In the genomic region with DNA sequence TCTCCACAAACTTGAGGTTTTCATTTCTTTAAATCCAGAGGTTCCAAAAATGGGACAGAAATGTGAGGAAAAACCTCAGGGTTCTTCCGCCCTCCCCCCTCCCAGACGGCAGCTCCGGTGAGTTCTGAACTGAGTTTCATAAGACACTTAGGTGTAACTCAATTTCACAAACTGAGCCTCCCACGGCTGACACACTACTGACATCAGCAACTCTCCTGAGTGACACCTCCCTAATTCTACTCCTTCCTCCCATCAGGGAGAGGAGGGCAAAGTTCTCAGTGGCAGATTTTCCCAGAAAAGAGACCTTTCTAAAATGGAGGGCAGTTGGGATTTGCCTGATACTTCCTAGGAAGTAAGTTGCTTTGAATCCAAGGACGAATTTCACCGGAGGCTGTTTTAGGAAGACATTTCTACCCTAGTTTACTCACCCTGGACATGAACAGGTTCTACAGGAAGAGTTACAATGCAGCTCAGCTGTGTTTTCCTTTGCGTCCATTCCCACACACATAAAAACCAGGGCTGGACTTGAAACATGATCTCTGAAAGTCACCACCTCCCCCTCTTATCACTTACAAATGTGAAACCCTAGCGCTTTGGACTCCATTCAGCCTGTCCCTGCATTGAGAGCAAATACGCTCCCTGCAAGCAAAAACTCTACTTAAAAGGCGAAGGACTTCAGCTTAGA, we compare ENCODE assay signal across 7 cellular contexts.
A peak's percentile ranks its signal among the peaks of the same experiment; 100 is the strongest.
DNase-seq lines count a peak whose midpoint lies in the region; ATAC-seq and TF ChIP-seq lines count a peak whose summit lies in the region.

No MANE protein-coding gene starts in this region.

- no peak for TF ChIP-seq POLR2A in vagina (IDR thresholded peaks at IDR 0.05)

- peak overlapping the region; percentile 84 for H3K4me3 Mint-ChIP-seq in activated CD4-positive, alpha-beta T cell treated with anti-CD3 and anti-CD28 coated beads, Interleukin-2, amount 10 ng/mL, durations not matched to agents 7 days and 5 days
- H3K4me3 Mint-ChIP-seq in neural crest cell = no peak overlapping the region

- peaks cover 5% of the 10 kb centered on the region for H3K4me1 ChIP-seq in vagina

- H3K27ac Mint-ChIP-seq in activated CD4-positive, alpha-beta T cell treated with anti-CD3 and anti-CD28 coated beads, Interleukin-2, amount 10 ng/mL, durations not matched to agents 7 days and 5 days = peak overlapping the region; percentile 90
- peak overlapping the region; percentile 19 for H3K27ac Mint-ChIP-seq in neural crest cell (ENCODE audit: unreplicated experiment)

- H3K27me3 Mint-ChIP-seq in activated CD4-positive, alpha-beta T cell treated with anti-CD3 and anti-CD28 coated beads, Interleukin-2, amount 10 ng/mL, durations not matched to agents 7 days and 5 days = no peaks in the 10 kb centered on the region
- no peaks in the 10 kb centered on the region for H3K27me3 Mint-ChIP-seq in neural crest cell (ENCODE audit: low read depth)

- no peaks in the 10 kb centered on the region for H3K9me3 Mint-ChIP-seq in activated CD4-positive, alpha-beta T cell treated with anti-CD3 and anti-CD28 coated beads, Interleukin-2, amount 10 ng/mL, durations not matched to agents 7 days and 5 days
- no peaks in the 10 kb centered on the region for H3K9me3 Mint-ChIP-seq in neural crest cell

- POLR2A ChIA-PET in activated CD4-positive, alpha-beta T cell treated with anti-CD3 and anti-CD28 coated beads, Interleukin-2, amount 10 ng/mL, durations not matched to agents 7 days and 5 days (lab: Charles Lee) = no interaction called here

- CTCF ChIA-PET in activated CD4-positive, alpha-beta T cell treated with anti-CD3 and anti-CD28 coated beads, Interleukin-2, amount 10 ng/mL, durations not matched to agents 7 days and 5 days (lab: Charles Lee) = interaction anchor here (1.0 to 1.9 kb wide), 7 partner anchors 9 to 107 kb away, joined by 4 to 6 read pairs (median 5); no protein-coding TSS in a partner anchor

- no peaks in the 10 kb centered on the region for H3K9me3 ChIP-seq in vagina

- peak overlapping the region; percentile 42 for H3K27ac ChIP-seq in vagina

- no peaks in the 10 kb centered on the region for H3K27me3 ChIP-seq in vagina

- peaks cover 66% of the 10 kb centered on the region for H3K4me1 Mint-ChIP-seq in activated CD4-positive, alpha-beta T cell treated with anti-CD3 and anti-CD28 coated beads, Interleukin-2, amount 10 ng/mL, durations not matched to agents 7 days and 5 days
- H3K4me1 Mint-ChIP-seq in neural crest cell = peaks cover 9% of the 10 kb centered on the region

- H3K4me3 ChIP-seq in epithelial cell of proximal tubule (ENCODE audit: low read depth, low read length) (peak overlapping the region; percentile 84), vagina (peak overlapping the region; percentile 33 to 41)

- peaks cover 0 to 7% of the 10 kb centered on the region in 2 donors for H3K36me3 ChIP-seq in vagina

- ATAC-seq in GM21447 (IDR thresholded peaks at IDR 0.05; ENCODE audit: unreplicated experiment) = no peak

- no peak for TF ChIP-seq CTCF in epithelial cell of proximal tubule (conservative IDR thresholded peaks at IDR 0.05; ENCODE audit: low read depth, low read length)
- no peak for TF ChIP-seq CTCF in neural crest cell (conservative IDR thresholded peaks at IDR 0.05)
- no peak for TF ChIP-seq CTCF in vagina (IDR thresholded peaks at IDR 0.05)
- no peak for TF ChIP-seq CTCF in GM13976 (IDR thresholded peaks at IDR 0.05; ENCODE audit: borderline replicate concordance, control extremely low read depth, extremely low read depth, insufficient read depth, missing control alignments)

- DNase-seq in M059J (ENCODE audit: low read depth) = peak; percentile 21
- DNase-seq in activated CD4-positive, alpha-beta T cell treated with anti-CD3 and anti-CD28 coated beads, Interleukin-2, amount 10 ng/mL, durations not matched to agents 7 days and 5 days = peak; percentile 38
- no peak for DNase-seq in epithelial cell of proximal tubule (ENCODE audit: low read depth)
- DNase-seq in neural crest cell (ENCODE audit: low read depth, low spot score) = no peak
- no peak for DNase-seq in vagina (ENCODE audit: extremely low spot score in 2 of 2)
- DNase-seq in GM13976 (ENCODE audit: low spot score) = no peak

- peaks cover 20% of the 10 kb centered on the region for H3K36me3 Mint-ChIP-seq in activated CD4-positive, alpha-beta T cell treated with anti-CD3 and anti-CD28 coated beads, Interleukin-2, amount 10 ng/mL, durations not matched to agents 7 days and 5 days (ENCODE audit: low read depth)
- peaks cover 4% of the 10 kb centered on the region for H3K36me3 Mint-ChIP-seq in neural crest cell (ENCODE audit: low read depth)

- in situ Hi-C loops in GM13976 (cut with MboI; ENCODE audit: low sequenced_read_pairs, unreplicated experiment) = no loop called here

- intact Hi-C loops in vagina (cut with DNase I) = no loop called here

Comparison
In these comparisons a context has a peak if more than half of its experiments do, and no peak if none do; other contexts are left out.
1. DNase-seq: peak in M059J (single experiment) and activated CD4-positive, alpha-beta T cell treated with anti-CD3 and anti-CD28 coated beads, Interleukin-2, amount 10 ng/mL, durations not matched to agents 7 days and 5 days (single experiment); none in epithelial cell of proximal tubule (single experiment), neural crest cell (single experiment), vagina (0 of 2) and GM13976 (single experiment).